In the genomic region with DNA sequence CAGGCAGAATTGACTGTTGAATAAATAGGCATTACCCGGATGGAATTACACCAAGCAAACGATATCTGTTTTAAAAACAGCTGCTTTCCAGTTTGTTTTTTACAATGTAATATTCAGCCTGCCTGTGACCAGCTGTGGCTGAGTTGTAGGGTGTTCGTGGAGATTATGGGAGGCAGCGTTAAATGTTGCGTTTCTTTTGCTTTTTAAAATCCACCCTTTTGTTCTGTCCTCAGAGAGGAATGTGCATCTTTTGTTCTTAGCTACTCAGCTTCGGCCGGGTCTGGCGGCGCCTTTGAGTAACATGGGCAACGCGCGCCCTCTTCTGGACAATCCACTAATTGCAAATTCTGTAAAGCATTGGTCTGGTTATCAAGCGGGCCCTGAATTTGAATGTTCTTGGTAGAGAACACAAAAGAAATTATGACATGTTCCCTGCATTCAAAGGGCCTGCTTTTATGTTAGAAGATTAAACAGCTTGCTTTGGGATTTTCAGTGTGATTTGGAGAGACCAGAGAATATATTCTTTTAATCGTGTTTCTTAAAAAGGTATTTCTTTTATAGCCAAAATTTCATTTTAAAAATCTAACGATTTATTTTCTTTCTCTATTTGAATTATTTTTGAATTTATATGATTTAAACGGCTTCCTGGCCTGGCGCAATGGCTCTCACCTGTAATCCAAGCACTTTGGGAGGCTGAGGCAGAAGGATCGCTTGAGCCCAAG, we compare ENCODE assay signal across 7 cellular contexts.
DNase-seq lines count a peak whose midpoint lies in the region; ATAC-seq and FAIRE-seq lines count a peak whose summit lies in the region.

No MANE protein-coding gene starts in this region.

- DNase-seq in GM18507 (ENCODE audit: extremely low spot score, insufficient read length, low read depth) (peak; percentile 40), NCI-H524 (lab: John Stamatoyannopoulos, UW) (peak; percentile 62 to 65), dedifferentiated amniotic fluid mesenchymal stem cell (ENCODE audit: extremely low spot score) (peak; percentile 88), left lobe of liver (ENCODE audit: low spot score) (peak; percentile 76)
- peak; percentile 89 for DNase-seq in activated CD4-positive, alpha-beta T cell treated with anti-CD3 and anti-CD28 coated beads, Interleukin-2, amount 10 ng/mL, durations not matched to agents 7 days and 5 days
- peak; percentile 73 to 81 for DNase-seq in stimulated activated CD4-positive, alpha-beta T cell treated with anti-CD3 and anti-CD28 coated beads, Interleukin-4, amount 100 ng/mL, for 4 hours

- POLR2A ChIA-PET in activated CD4-positive, alpha-beta T cell treated with anti-CD3 and anti-CD28 coated beads, Interleukin-2, amount 10 ng/mL, durations not matched to agents 7 days and 5 days (lab: Charles Lee): interaction anchor here (0.6 kb wide), 1 partner anchor 44 kb away, joined by 3 read pairs; no protein-coding TSS in a partner anchor

- H3K4me1 Mint-ChIP-seq in activated CD4-positive, alpha-beta T cell treated with anti-CD3 and anti-CD28 coated beads, Interleukin-2, amount 10 ng/mL, durations not matched to agents 7 days and 5 days: peaks cover 7% of the 10 kb centered on the region

- H3K27me3 Mint-ChIP-seq in activated CD4-positive, alpha-beta T cell treated with anti-CD3 and anti-CD28 coated beads, Interleukin-2, amount 10 ng/mL, durations not matched to agents 7 days and 5 days: peaks cover 27% of the 10 kb centered on the region

- H3K9me3 Mint-ChIP-seq in activated CD4-positive, alpha-beta T cell treated with anti-CD3 and anti-CD28 coated beads, Interleukin-2, amount 10 ng/mL, durations not matched to agents 7 days and 5 days: peaks cover 2% of the 10 kb centered on the region

- no peak overlapping the region for H3K27ac Mint-ChIP-seq in activated CD4-positive, alpha-beta T cell treated with anti-CD3 and anti-CD28 coated beads, Interleukin-2, amount 10 ng/mL, durations not matched to agents 7 days and 5 days

- no peaks in the 10 kb centered on the region for H3K36me3 Mint-ChIP-seq in activated CD4-positive, alpha-beta T cell treated with anti-CD3 and anti-CD28 coated beads, Interleukin-2, amount 10 ng/mL, durations not matched to agents 7 days and 5 days (ENCODE audit: low read depth)

- CTCF ChIA-PET in activated CD4-positive, alpha-beta T cell treated with anti-CD3 and anti-CD28 coated beads, Interleukin-2, amount 10 ng/mL, durations not matched to agents 7 days and 5 days (lab: Charles Lee): interaction anchor here (0.6 to 3.7 kb wide), 27 partner anchors 8 to 556 kb away, joined by 3 to 62 read pairs (median 4); partner anchors contain the start of gene TLR2

- peak; percentile 90 for FAIRE-seq in GM18507 (lab: Jason Lieb, UNC)

- peak; percentile 80 for ATAC-seq in HG03442 (IDR thresholded peaks at IDR 0.05; ENCODE audit: unreplicated experiment)
- peak; percentile 98 for ATAC-seq in left lobe of liver

- H3K4me3 Mint-ChIP-seq in activated CD4-positive, alpha-beta T cell treated with anti-CD3 and anti-CD28 coated beads, Interleukin-2, amount 10 ng/mL, durations not matched to agents 7 days and 5 days: no peak overlapping the region

Comparison
In these comparisons a context has a peak if more than half of its experiments do, and no peak if none do; other contexts are left out.
1. Peak in every context shown above with its lines: DNase-seq and ATAC-seq.